ENCODE assay signal across 15 cellular contexts in genomic region chr3:49501258-49501609, GRCh38. TPM values are rescaled to one million over a fixed set of nuclear protein-coding genes. Genes with fewer than 3 reads are reported as not detected.
DNase-seq lines count a peak whose midpoint lies in the region; ATAC-seq, FAIRE-seq and TF ChIP-seq lines count a peak whose summit lies in the region.
"Had no signal": no experiment of that assay in that cellular context is flagged by ENCODE, and none has a peak within 500 bp of the region (broad histone marks: within the 10 kb centered on the region; RNA-seq: fewer than 3 reads in every experiment).

No MANE protein-coding gene starts in this region.

- H3K27ac ChIP-seq in heart right ventricle (peak overlapping the region; percentile 26 to 89 (median 79)), pancreas (peak overlapping the region; percentile 0 to 70 (median 50))
- H3K27ac ChIP-seq: prostate gland had no signal

- intact Hi-C loops in heart right ventricle (cut with DNase I) = no loop called here
- intact Hi-C loops in pancreas (cut with DNase I) = no loop called here

- no peak for ATAC-seq in activated T-cell treated with anti-CD3 and anti-CD28 coated beads, Interleukin-2, amount 50 U/mL, for 72 hours (replicated peaks in 1 of 2)
- ATAC-seq in heart right ventricle = peak; percentile 14 to 64 (median 32)
- peak in 1 of 4 donors; percentile 17 for ATAC-seq in pancreas

- DNase-seq in activated T-cell treated with anti-CD3 and anti-CD28 coated beads, Interleukin-2, amount 50 U/mL, for 72 hours = no peak
- no peak for DNase-seq in activated T-cell treated with anti-CD3 and anti-CD28 coated beads, Interleukin-2, amount 50 U/mL, for 24 hours
- DNase-seq in heart right ventricle = no peak
- no peak for DNase-seq in pancreas
- no peak for DNase-seq in NCI-H446 treated with DMSO at 0.1 percent for 48 hours (lab: John Stamatoyannopoulos, UW)
- DNase-seq in iPS-NIHi11 (ENCODE audit: low spot score) = no peak
- DNase-seq in kidney glomerular epithelial cell (lab: John Stamatoyannopoulos, UW) = no peak
- DNase-seq in SKM-1 (lab: John Stamatoyannopoulos, UW; ENCODE audit: unreplicated experiment) = no peak
- DNase-seq: activated CD4-positive, alpha-beta T cell treated with anti-CD3 and anti-CD28 coated beads, Interleukin-2, amount 50 U/mL, for 1 hour; DMS79 treated with DMSO at 0.1 percent for 48 hours; SHP77 treated with DMSO at 0.1 percent for 48 hours had no signal

- peaks cover 0 to 4% of the 10 kb centered on the region in 2 donors for H3K36me3 Mint-ChIP-seq in activated T-cell treated with anti-CD3 and anti-CD28 coated beads, Interleukin-2, amount 50 U/mL, for 72 hours (ENCODE audit: insufficient read depth in 2 of 2)
- H3K36me3 Mint-ChIP-seq in activated T-cell treated with anti-CD3 and anti-CD28 coated beads, Interleukin-2, amount 50 U/mL, for 24 hours (ENCODE audit: low read depth) = peaks cover 12% of the 10 kb centered on the region

- H3K4me3 Mint-ChIP-seq in activated T-cell treated with anti-CD3 and anti-CD28 coated beads, Interleukin-2, amount 50 U/mL, for 72 hours = no peak overlapping the region
- H3K4me3 Mint-ChIP-seq in activated T-cell treated with anti-CD3 and anti-CD28 coated beads, Interleukin-2, amount 50 U/mL, for 24 hours = no peak overlapping the region

- no peaks in the 10 kb centered on the region for H3K27me3 Mint-ChIP-seq in activated T-cell treated with anti-CD3 and anti-CD28 coated beads, Interleukin-2, amount 50 U/mL, for 72 hours (ENCODE audit: low read depth)
- no peaks in the 10 kb centered on the region for H3K27me3 Mint-ChIP-seq in activated T-cell treated with anti-CD3 and anti-CD28 coated beads, Interleukin-2, amount 50 U/mL, for 24 hours

- no peak for TF ChIP-seq CTCF in heart right ventricle (IDR thresholded peaks at IDR 0.05)
- TF ChIP-seq CTCF in pancreas (IDR thresholded peaks at IDR 0.05) = no peak

- peak overlapping the region; percentile 66 for H3K27ac Mint-ChIP-seq in activated T-cell treated with anti-CD3 and anti-CD28 coated beads, Interleukin-2, amount 50 U/mL, for 72 hours
- no peak overlapping the region for H3K27ac Mint-ChIP-seq in activated T-cell treated with anti-CD3 and anti-CD28 coated beads, Interleukin-2, amount 50 U/mL, for 24 hours

- no peaks in the 10 kb centered on the region for H3K27me3 ChIP-seq in heart right ventricle
- no peaks in the 10 kb centered on the region for H3K27me3 ChIP-seq in pancreas

- peaks cover 0 to 44% (median 26%) of the 10 kb centered on the region in 9 donors for H3K4me1 ChIP-seq in heart right ventricle
- H3K4me1 ChIP-seq in pancreas = peaks cover 36 to 51% (median 40%) of the 10 kb centered on the region in 3 donors

- H3K9me3 ChIP-seq in heart right ventricle = no peaks in the 10 kb centered on the region
- no peaks in the 10 kb centered on the region for H3K9me3 ChIP-seq in pancreas
- H3K9me3 ChIP-seq: prostate gland had no signal

- H3K36me3 ChIP-seq in heart right ventricle (peaks cover 0 to 11% (median 0%) of the 10 kb centered on the region in 9 donors), pancreas (no peaks in the 10 kb centered on the region)
- H3K36me3 ChIP-seq: prostate gland had no signal

- peaks cover 21% of the 10 kb centered on the region for H3K4me1 Mint-ChIP-seq in activated T-cell treated with anti-CD3 and anti-CD28 coated beads, Interleukin-2, amount 50 U/mL, for 72 hours (ENCODE audit: low read depth)
- peaks cover 21% of the 10 kb centered on the region for H3K4me1 Mint-ChIP-seq in activated T-cell treated with anti-CD3 and anti-CD28 coated beads, Interleukin-2, amount 50 U/mL, for 24 hours (ENCODE audit: low read depth)

- WGBS in heart right ventricle, 2 donors = 77 to 81% methylated on average over 3 of the region's 3 CpGs
- 82 to 92% methylated on average over 3 of the region's 3 CpGs for WGBS in pancreas, 2 donors

- FAIRE-seq in pancreas (lab: Jason Lieb, UNC) = no peak
- FAIRE-seq: A204.1, GM18507 had no signal

- no peak overlapping the region for H3K4me3 ChIP-seq in heart right ventricle
- H3K4me3 ChIP-seq in pancreas = no peak overlapping the region
- H3K4me3 ChIP-seq: prostate gland had no signal

- H3K9me3 Mint-ChIP-seq in activated T-cell treated with anti-CD3 and anti-CD28 coated beads, Interleukin-2, amount 50 U/mL, for 72 hours = no peaks in the 10 kb centered on the region
- no peaks in the 10 kb centered on the region for H3K9me3 Mint-ChIP-seq in activated T-cell treated with anti-CD3 and anti-CD28 coated beads, Interleukin-2, amount 50 U/mL, for 24 hours
- H3K9me3 Mint-ChIP-seq: activated naive CD4-positive, alpha-beta T cell treated with anti-CD3 and anti-CD28 coated beads, Interleukin-2, amount 50 U/mL, for 72 hours had no signal

RNA-seq across cellular contexts. Expression of gene DAG1, which starts 31.2 kb away (rescaled TPM):
- 10 to 100 TPM in 1 of 2 donors, 1 to 10 TPM in 1; 9.1 to 10.3 TPM for total RNA-seq in activated T-cell treated with anti-CD3 and anti-CD28 coated beads, Interleukin-2, amount 50 U/mL, for 72 hours
- total RNA-seq in heart right ventricle (100 to 1,000 TPM; 118 to 173 (median 139) TPM), pancreas (100 to 1,000 TPM in 1 of 6 donors, 10 to 100 TPM in 5; 60.8 to 108 (median 71.6) TPM)
- polyA plus RNA-seq in heart right ventricle (10 to 100 TPM; 37.7 to 50.9 TPM), pancreas (10 to 100 TPM; 15.5 to 19.9 TPM)

RNA-seq across cellular contexts. Expression of gene BSN, which starts 53.0 kb away (rescaled TPM):
- under 1 TPM; 0.17 to 0.21 TPM for total RNA-seq in activated T-cell treated with anti-CD3 and anti-CD28 coated beads, Interleukin-2, amount 50 U/mL, for 72 hours
- total RNA-seq in heart right ventricle (1 to 10 TPM in 4 of 10 donors, under 1 TPM in 6; 0.17 to 1.4 (median 0.68) TPM), pancreas (1 to 10 TPM in 3 of 6 donors, under 1 TPM in 3; 0.56 to 1.2 (median 0.85) TPM)
- polyA plus RNA-seq in heart right ventricle (under 1 TPM; 0.06 to 0.37 TPM), pancreas (1 to 10 TPM in 1 of 2 donors, under 1 TPM in 1; 0.89 to 1.6 TPM)

Comparison
In these comparisons a context has a peak if more than half of its experiments do, and no peak if none do; other contexts are left out.
1. ATAC-seq: peak in heart right ventricle (8 of 8); none in activated T-cell treated with anti-CD3 and anti-CD28 coated beads, Interleukin-2, amount 50 U/mL, for 72 hours (0 of 2).
2. RNA of gene DAG1, which starts 31.2 kb away (total RNA-seq): 118 to 173 TPM in heart right ventricle and 60.8 to 108 TPM in pancreas; 9.1 to 10.3 TPM in activated T-cell treated with anti-CD3 and anti-CD28 coated beads, Interleukin-2, amount 50 U/mL, for 72 hours; every median in the first group is over 4 times any median in the second.